Comparison of ENCODE assay signal across 1 cellular context in genomic region chr11:32069361-32070058, GRCh38.
TF ChIP-seq lines count a peak whose summit lies in the region.

No MANE protein-coding gene starts in this region.

TF ChIP-seq in WTC11, 78 proteins besides CTCF, POLR2A, EP300 and RAD21 (continued from another document):
- TF ChIP-seq SMAD4 (CRISPR knock-in tag; IDR thresholded peaks at IDR 0.05), result no peak
- TF ChIP-seq IRF1 (CRISPR knock-in tag; IDR thresholded peaks at IDR 0.05), result no peak
- TF ChIP-seq ZBTB21 (CRISPR knock-in tag; IDR thresholded peaks at IDR 0.05; ENCODE audit: borderline replicate concordance), result no peak
- no peak for TF ChIP-seq ATF3 (CRISPR knock-in tag; conservative IDR thresholded peaks at IDR 0.05)
- no peak for TF ChIP-seq USF1 (CRISPR knock-in tag; IDR thresholded peaks at IDR 0.05)
- TF ChIP-seq GRHL2 (CRISPR knock-in tag; IDR thresholded peaks at IDR 0.05; ENCODE audit: insufficient replicate concordance, severe bottlenecking), result no peak
- no peak for TF ChIP-seq HMGXB4 (CRISPR knock-in tag; IDR thresholded peaks at IDR 0.05)
